15 cellular contexts compared by ENCODE assay signal in genomic region chr10:67696029-67696428, GRCh38. TPM values are rescaled to one million over a fixed set of nuclear protein-coding genes. Genes with fewer than 3 reads are reported as not detected.
DNase-seq lines count a peak whose midpoint lies in the region; ATAC-seq and TF ChIP-seq lines count a peak whose summit lies in the region.
"Had no signal": no experiment of that assay in that cellular context is flagged by ENCODE, and none has a peak within 500 bp of the region (broad histone marks: within the 10 kb centered on the region; RNA-seq: fewer than 3 reads in every experiment).

Gene CTNNA3, minus strand, starts transcription at chr10:67696195.

- H3K27ac ChIP-seq in ovary, result no peak within 1 kb of the TSS
- no peak within 1 kb of the TSS for H3K27ac ChIP-seq in naive thymus-derived CD4-positive, alpha-beta T cell (ENCODE audit: low read depth, low read length)
- H3K27ac ChIP-seq: RWPE1 had no signal

- H3K27me3 ChIP-seq in ovary, result no peaks in the 10 kb centered on the region
- H3K27me3 ChIP-seq in naive thymus-derived CD4-positive, alpha-beta T cell (ENCODE audit: control insufficient read depth in 2 of 2, insufficient read depth in 2 of 2, low read length in 2 of 2), result no peaks in the 10 kb centered on the region

- no peak for TF ChIP-seq POLR2A in ovary (IDR thresholded peaks at IDR 0.05)

- TF ChIP-seq CTCF in ovary (IDR thresholded peaks at IDR 0.05) (no peak), progenitor cell of endocrine pancreas (IDR thresholded peaks at IDR 0.05; ENCODE audit: unreplicated experiment) (no peak)

- H3K4me3 ChIP-seq in ovary, result peak within 1 kb of the TSS; percentile 11
- H3K4me3 ChIP-seq in naive thymus-derived CD4-positive, alpha-beta T cell (ENCODE audit: low read length), result no peak within 1 kb of the TSS

- H3K36me3 Mint-ChIP-seq in activated T-helper 17 cell treated with anti-CD3 and anti-CD28 coated beads, Interleukin-2, amount 50 U/mL, for 72 hours (ENCODE audit: low read depth), result no peaks in the 10 kb centered on the region
- H3K36me3 Mint-ChIP-seq in naive thymus-derived CD4-positive, alpha-beta T cell, result peaks cover 0 to 3% (median 0%) of the 10 kb centered on the region in 5 donors
- no peaks in the 10 kb centered on the region for H3K36me3 Mint-ChIP-seq in progenitor cell of endocrine pancreas (ENCODE audit: insufficient read depth)
- H3K36me3 Mint-ChIP-seq: type B pancreatic cell had no signal

- in situ Hi-C loops in ACHN (cut with HindIII; ENCODE audit: low pct_ligation_motif_present, low pct_unique_long_range_greater_than_20kb, low sequenced_read_pairs), result no loop called here

- no peak for DNase-seq in cerebellum (ENCODE audit: low spot score)
- DNase-seq in ovary, result no peak
- no peak for DNase-seq in ACHN
- no peak for DNase-seq in naive thymus-derived CD4-positive, alpha-beta T cell
- no peak for DNase-seq in progenitor cell of endocrine pancreas (ENCODE audit: low spot score, unreplicated experiment)
- DNase-seq: activated gamma-delta T cell; NCI-H1436; stimulated activated CD4-positive, alpha-beta T cell treated with anti-CD3 and anti-CD28 coated beads, Interleukin-4, amount 100 ng/mL, for 24 hours had no signal

- H3K27ac Mint-ChIP-seq in activated T-helper 17 cell treated with anti-CD3 and anti-CD28 coated beads, Interleukin-2, amount 50 U/mL, for 72 hours, result no peak within 1 kb of the TSS
- H3K27ac Mint-ChIP-seq in naive thymus-derived CD4-positive, alpha-beta T cell, result no peak within 1 kb of the TSS
- no peak within 1 kb of the TSS for H3K27ac Mint-ChIP-seq in progenitor cell of endocrine pancreas
- H3K27ac Mint-ChIP-seq: dendritic cell treated with granulocyte-macrophage colony-stimulating factor and Interleukin-4, amounts not matched to agents 40 ng/mL and 50 ng/mL, for 4 days; type B pancreatic cell had no signal

- no peaks in the 10 kb centered on the region for H3K9me3 Mint-ChIP-seq in activated T-helper 17 cell treated with anti-CD3 and anti-CD28 coated beads, Interleukin-2, amount 50 U/mL, for 72 hours
- peaks cover 0 to 4% (median under 1%) of the 10 kb centered on the region in 11 donors for H3K9me3 Mint-ChIP-seq in naive thymus-derived CD4-positive, alpha-beta T cell
- H3K9me3 Mint-ChIP-seq in progenitor cell of endocrine pancreas (ENCODE audit: low read depth), result peaks cover 7% of the 10 kb centered on the region
- H3K9me3 Mint-ChIP-seq: dendritic cell treated with granulocyte-macrophage colony-stimulating factor and Interleukin-4, amounts not matched to agents 40 ng/mL and 50 ng/mL, for 4 days; type B pancreatic cell had no signal

- ATAC-seq in GM18498 (IDR thresholded peaks at IDR 0.05; ENCODE audit: unreplicated experiment) (peak; percentile 80), HG02678 (IDR thresholded peaks at IDR 0.05; ENCODE audit: unreplicated experiment) (peak; percentile 76)
- ATAC-seq in activated T-helper 17 cell treated with anti-CD3 and anti-CD28 coated beads, Interleukin-2, amount 50 U/mL, for 72 hours (replicated peaks), result no peak
- ATAC-seq in naive thymus-derived CD4-positive, alpha-beta T cell, result no peak

- H3K4me3 Mint-ChIP-seq in activated T-helper 17 cell treated with anti-CD3 and anti-CD28 coated beads, Interleukin-2, amount 50 U/mL, for 72 hours, result no peak within 1 kb of the TSS
- H3K4me3 Mint-ChIP-seq in naive thymus-derived CD4-positive, alpha-beta T cell, result no peak within 1 kb of the TSS
- H3K4me3 Mint-ChIP-seq in progenitor cell of endocrine pancreas (ENCODE audit: low read depth), result no peak within 1 kb of the TSS
- H3K4me3 Mint-ChIP-seq: dendritic cell treated with granulocyte-macrophage colony-stimulating factor and Interleukin-4, amounts not matched to agents 40 ng/mL and 50 ng/mL, for 4 days; type B pancreatic cell had no signal

- no peaks in the 10 kb centered on the region for H3K36me3 ChIP-seq in ovary
- H3K36me3 ChIP-seq in naive thymus-derived CD4-positive, alpha-beta T cell (ENCODE audit: control insufficient read depth in 2 of 3, insufficient read depth in 3 of 3, low read length in 3 of 3), result no peaks in the 10 kb centered on the region

- POLR2A ChIA-PET in naive thymus-derived CD4-positive, alpha-beta T cell (lab: Charles Lee), result interaction anchor here (0.5 kb wide), 1 partner anchor 37 kb away, joined by 5 read pairs; no protein-coding TSS in a partner anchor

- intact Hi-C loops in ovary (cut with DNase I), result loop anchor here in 2 of 4 donors (10.0 kb wide), 1 partner anchor 79 kb away; no protein-coding TSS in a partner anchor
- intact Hi-C loops in naive thymus-derived CD4-positive, alpha-beta T cell (cut with micrococcal nuclease), result loop anchor here (2.0 to 10.0 kb wide), 4 partner anchors 29 to 461 kb away; no protein-coding TSS in a partner anchor

- peaks cover 2% of the 10 kb centered on the region for H3K4me1 ChIP-seq in ovary (ENCODE audit: insufficient read depth)
- no peaks in the 10 kb centered on the region for H3K4me1 ChIP-seq in naive thymus-derived CD4-positive, alpha-beta T cell (ENCODE audit: control insufficient read depth in 2 of 2, insufficient read depth in 2 of 2, low read length in 2 of 2)

- WGBS in ovary, 3 donors, result 3 to 8% (median 5%) methylated on average over 6 of the region's 6 CpGs

- no peak for TF ChIP-seq EP300 in ovary (IDR thresholded peaks at IDR 0.05)

- CTCF ChIA-PET in naive thymus-derived CD4-positive, alpha-beta T cell (lab: Charles Lee), result interaction anchor here (0.5 to 6.2 kb wide), 6 partner anchors 8 to 193 kb away, joined by 3 to 155 read pairs (median 8); no protein-coding TSS in a partner anchor

- peaks cover 5% of the 10 kb centered on the region for H3K4me1 Mint-ChIP-seq in activated T-helper 17 cell treated with anti-CD3 and anti-CD28 coated beads, Interleukin-2, amount 50 U/mL, for 72 hours
- peaks cover 0 to 15% (median 5%) of the 10 kb centered on the region in 7 donors for H3K4me1 Mint-ChIP-seq in naive thymus-derived CD4-positive, alpha-beta T cell
- H3K4me1 Mint-ChIP-seq in progenitor cell of endocrine pancreas (ENCODE audit: low read depth), result peaks cover 14% of the 10 kb centered on the region

- no peaks in the 10 kb centered on the region for H3K9me3 ChIP-seq in ovary
- H3K9me3 ChIP-seq in naive thymus-derived CD4-positive, alpha-beta T cell (ENCODE audit: control insufficient read depth in 2 of 3, low read length in 3 of 3), result no peaks in the 10 kb centered on the region

- H3K27me3 Mint-ChIP-seq in activated T-helper 17 cell treated with anti-CD3 and anti-CD28 coated beads, Interleukin-2, amount 50 U/mL, for 72 hours, result peaks cover 23% of the 10 kb centered on the region
- H3K27me3 Mint-ChIP-seq in naive thymus-derived CD4-positive, alpha-beta T cell, result peaks cover 1 to 35% (median 24%) of the 10 kb centered on the region in 5 donors
- H3K27me3 Mint-ChIP-seq in progenitor cell of endocrine pancreas, result peaks cover 15% of the 10 kb centered on the region

RNA-seq across cellular contexts. Expression of gene CTNNA3, which starts in this region (rescaled TPM):
- total RNA-seq in cerebellum (24.9 TPM), ovary (1 to 10 TPM; 2.0 to 9.7 (median 6.3) TPM), progenitor cell of endocrine pancreas (1.7 and 3.4 TPM in 2 replicates)
- polyA plus RNA-seq in ovary, result 1 to 10 TPM; 1.9 to 4.0 TPM
- 1 to 10 TPM in 1 of 2 donors, not detected in 1; 5.7 TPM for total RNA-seq in activated T-helper 17 cell treated with anti-CD3 and anti-CD28 coated beads, Interleukin-2, amount 50 U/mL, for 72 hours
- under 1 TPM in 4 of 5 experiments, not detected in 1; 0.43 to 0.84 (median 0.73) TPM for total RNA-seq in naive thymus-derived CD4-positive, alpha-beta T cell
- under 1 TPM in 1 of 2 donors, not detected in 1; 0.59 TPM for polyA plus RNA-seq in naive thymus-derived CD4-positive, alpha-beta T cell
- total RNA-seq: G401 had no signal

Comparison
In these comparisons a context has a peak if more than half of its experiments do, and no peak if none do; other contexts are left out.
1. ATAC-seq: peak in GM18498 (single experiment) and HG02678 (single experiment); none in activated T-helper 17 cell treated with anti-CD3 and anti-CD28 coated beads, Interleukin-2, amount 50 U/mL, for 72 hours (single experiment) and naive thymus-derived CD4-positive, alpha-beta T cell (single experiment).